9 cellular contexts compared by ENCODE assay signal in the genomic region with DNA sequence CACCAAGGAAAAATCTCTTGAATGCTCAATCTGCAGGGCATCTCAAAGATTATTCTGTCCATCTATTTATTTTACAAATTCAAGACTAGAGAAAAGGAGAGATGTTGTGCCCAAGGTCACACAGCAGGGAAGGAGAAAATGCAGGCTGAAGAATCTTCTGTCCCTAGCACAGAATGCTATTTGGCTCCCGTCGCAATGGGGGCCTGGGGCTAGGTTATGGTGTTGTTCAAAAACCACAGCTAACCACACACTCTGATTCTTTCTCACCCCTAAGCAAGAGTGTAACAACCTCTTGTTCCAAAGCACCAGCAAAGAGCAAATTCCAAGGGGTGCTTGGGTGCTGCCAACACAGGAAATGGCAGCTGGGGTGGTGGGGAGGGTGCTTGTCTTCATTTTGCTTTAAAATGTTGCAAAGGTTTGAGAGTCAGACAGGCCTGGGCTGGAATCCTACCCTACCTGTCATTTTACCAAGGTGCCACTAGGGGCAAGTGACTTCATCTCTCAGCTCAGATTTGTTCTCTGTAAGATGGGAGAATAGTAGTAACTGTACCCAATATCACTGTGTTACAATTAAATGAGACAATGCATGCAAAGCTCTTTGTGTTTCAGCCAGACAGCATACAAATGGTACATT.
DNase-seq lines count a peak whose midpoint lies in the region; ATAC-seq and TF ChIP-seq lines count a peak whose summit lies in the region.
"Had no signal": no experiment of that assay in that cellular context is flagged by ENCODE, and none has a peak within 500 bp of the region (broad histone marks: within the 10 kb centered on the region; RNA-seq: fewer than 3 reads in every experiment).

No MANE protein-coding gene starts in this region.

- peak; percentile 72 for ATAC-seq in GM19468 (IDR thresholded peaks at IDR 0.05; ENCODE audit: extremely low read depth, unreplicated experiment)
- ATAC-seq in HG03558 (IDR thresholded peaks at IDR 0.05; ENCODE audit: extremely low read depth, unreplicated experiment), result peak; percentile 70

- no peak overlapping the region for H3K27ac Mint-ChIP-seq in MCF 10A (ENCODE audit: low read depth, unreplicated experiment)

- no peak overlapping the region for H3K4me2 ChIP-seq in neuronal stem cell (ENCODE audit: insufficient read depth, low read length, poor library complexity, severe bottlenecking)

- no peak overlapping the region for H2BK12ac ChIP-seq in neuronal stem cell (ENCODE audit: low read length)

- no peak overlapping the region for H3K4me3 Mint-ChIP-seq in MCF 10A (ENCODE audit: unreplicated experiment)

- no peak overlapping the region for H3K23ac ChIP-seq in neuronal stem cell (ENCODE audit: low read depth, low read length, poor library complexity)

- H2BK120ac ChIP-seq in neuronal stem cell (ENCODE audit: low read depth, low read length), result no peak overlapping the region

- H3K27ac ChIP-seq in neuronal stem cell (replicated peaks; ENCODE audit: low read length) (no peak overlapping the region), coronary artery (no peak overlapping the region)
- H3K27ac ChIP-seq: neutrophil had no signal

- no peak overlapping the region for H2BK5ac ChIP-seq in neuronal stem cell (ENCODE audit: low read length)

- peaks cover 0 to 3% of the 10 kb centered on the region in 2 donors for H3K36me3 ChIP-seq in neuronal stem cell (replicated peaks in 1 of 2; ENCODE audit: control insufficient read depth in 2 of 2, insufficient read depth in 2 of 2, low read length in 2 of 2)
- H3K36me3 ChIP-seq: neutrophil had no signal

- CTCF ChIA-PET in MCF 10A (lab: Yijun Ruan, JAX), result interaction anchor here (0.6 to 2.2 kb wide), 14 partner anchors 9 to 587 kb away, joined by 3 to 13 read pairs (median 4); no protein-coding TSS in a partner anchor

- H3K9ac ChIP-seq in neuronal stem cell (ENCODE audit: low read depth, low read length, poor library complexity), result no peak overlapping the region

- no peaks in the 10 kb centered on the region for H3K9me3 ChIP-seq in neuronal stem cell (replicated peaks in 1 of 2; ENCODE audit: control insufficient read depth in 2 of 2, insufficient read depth in 1 of 2, low read depth in 1 of 2, low read length in 2 of 2)
- H3K9me3 ChIP-seq: neutrophil had no signal

- peak; percentile 50 for TF ChIP-seq CTCF in MCF 10A (IDR thresholded peaks at IDR 0.05; ENCODE audit: unreplicated experiment)
- TF ChIP-seq CTCF in coronary artery (IDR thresholded peaks at IDR 0.05), result no peak

- H3K4me1 Mint-ChIP-seq in MCF 10A (ENCODE audit: insufficient read depth, unreplicated experiment), result peaks cover 9% of the 10 kb centered on the region

- H4K91ac ChIP-seq in neuronal stem cell (ENCODE audit: low read depth, low read length, poor library complexity), result no peak overlapping the region

- H3K36me3 Mint-ChIP-seq in MCF 10A (ENCODE audit: insufficient read depth, unreplicated experiment), result no peaks in the 10 kb centered on the region

- H3K9me3 Mint-ChIP-seq in MCF 10A (ENCODE audit: unreplicated experiment), result no peaks in the 10 kb centered on the region

- H3K18ac ChIP-seq in neuronal stem cell (ENCODE audit: low read length), result peak overlapping the region; percentile 9

- no peak overlapping the region for H3K4me3 ChIP-seq in neuronal stem cell (ENCODE audit: low read length in 2 of 2)
- H3K4me3 ChIP-seq in coronary artery, result no peak overlapping the region

- H3K27me3 ChIP-seq in neuronal stem cell (ENCODE audit: control insufficient read depth in 3 of 3, insufficient read depth in 3 of 3, low read depth in 1 of 3, low read length in 3 of 3), result no peaks in the 10 kb centered on the region
- H3K27me3 ChIP-seq: neutrophil had no signal

- peaks cover 7 to 12% of the 10 kb centered on the region in 2 donors for H3K4me1 ChIP-seq in neuronal stem cell (ENCODE audit: control insufficient read depth in 2 of 2, insufficient read depth in 1 of 2, low read depth in 1 of 2, low read length in 2 of 2)

- no peak overlapping the region for H3K14ac ChIP-seq in neuronal stem cell (ENCODE audit: low read length)

- WGBS in neuronal stem cell (ENCODE audit: extremely low coverage in 2 of 2, insufficient read length in 2 of 2, insufficient replicate concordance in 1 of 2), 2 donors, result no CpG with 5 or more reads among the region's 2 CpGs

- no peak overlapping the region for H3K4ac ChIP-seq in neuronal stem cell (ENCODE audit: low read length)

- POLR2A ChIA-PET in MCF 10A (lab: Yijun Ruan, JAX), result no interaction called here

- no peaks in the 10 kb centered on the region for H3K27me3 Mint-ChIP-seq in MCF 10A (ENCODE audit: insufficient read depth, unreplicated experiment)

- intact Hi-C loops in MCF 10A (cut with micrococcal nuclease), result no loop called here

- H3K79me1 ChIP-seq in neuronal stem cell (ENCODE audit: low read depth, low read length), result no peaks in the 10 kb centered on the region

- no peak overlapping the region for H2AK5ac ChIP-seq in neuronal stem cell (ENCODE audit: low read depth, low read length)

- no TSS peak for BruUV-seq in MCF 10A (replicated peaks; lab: Mats Ljungman, UMichigan)

- H2AFZ ChIP-seq in neuronal stem cell (ENCODE audit: low read length), result no peak overlapping the region

- DNase-seq in Daoy (ENCODE audit: low read depth) (peak; percentile 12), MCF 10A (ENCODE audit: unreplicated experiment) (peak; percentile 48), neuronal stem cell (ENCODE audit: low spot score) (no peak), coronary artery (ENCODE audit: low spot score) (no peak), kidney glomerular epithelial cell (lab: John Stamatoyannopoulos, UW) (no peak)
- DNase-seq in stimulated activated CD4-positive, alpha-beta T cell treated with anti-CD3 and anti-CD28 coated beads, Interleukin-4, amount 100 ng/mL, for 1 hour, result no peak

- H2BK15ac ChIP-seq in neuronal stem cell (ENCODE audit: low read length), result no peak overlapping the region

- H4K8ac ChIP-seq in neuronal stem cell (ENCODE audit: low read depth, low read length), result no peak overlapping the region

Comparison
In these comparisons a context has a peak if more than half of its experiments do, and no peak if none do; other contexts are left out.
1. DNase-seq: peak in Daoy (single experiment) and MCF 10A (single experiment); none in neuronal stem cell (single experiment), coronary artery (single experiment), kidney glomerular epithelial cell (single experiment) and stimulated activated CD4-positive, alpha-beta T cell treated with anti-CD3 and anti-CD28 coated beads, Interleukin-4, amount 100 ng/mL, for 1 hour (single experiment).